In the genomic region with DNA sequence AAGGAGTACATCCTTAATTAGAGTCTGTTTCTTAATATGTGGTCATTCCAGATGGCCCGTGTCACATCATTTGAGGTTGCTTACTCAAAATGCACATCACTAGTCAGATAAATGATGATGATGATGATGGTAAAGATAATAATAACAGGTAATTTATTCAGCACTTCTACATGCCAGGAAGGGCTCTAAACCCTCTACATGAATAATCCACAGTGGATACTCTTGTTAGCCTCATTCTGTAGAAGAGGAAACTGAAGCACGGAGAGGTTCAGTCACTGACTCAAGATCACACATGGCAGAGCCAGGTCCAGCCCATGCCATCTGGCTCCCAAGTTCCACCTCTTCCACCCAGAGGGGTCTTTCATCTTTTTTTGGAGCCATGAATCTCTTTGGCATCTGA, we compare ENCODE assay signal across 19 cellular contexts. TPM values are rescaled to one million over a fixed set of nuclear protein-coding genes. Genes with fewer than 3 reads are reported as not detected.
DNase-seq lines count a peak whose midpoint lies in the region; ATAC-seq and TF ChIP-seq lines count a peak whose summit lies in the region.
"Had no signal": no experiment of that assay in that cellular context is flagged by ENCODE, and none has a peak within 500 bp of the region (broad histone marks: within the 10 kb centered on the region; RNA-seq: fewer than 3 reads in every experiment).

No MANE protein-coding gene starts in this region.

- H3K4me1 ChIP-seq in stomach: peaks cover 40 to 72% (median 57%) of the 10 kb centered on the region in 4 donors

- no peak for ATAC-seq in GM18511 (IDR thresholded peaks at IDR 0.05; ENCODE audit: unreplicated experiment)

- TF ChIP-seq POLR2A in stomach (IDR thresholded peaks at IDR 0.05): no peak

- CTCF ChIA-PET in AG04450 (lab: Charles Lee): interaction anchor here (12.2 kb wide), 1 partner anchor 9 kb away, joined by 83 read pairs; no protein-coding TSS in a partner anchor

- TF ChIP-seq EP300 in stomach (IDR thresholded peaks at IDR 0.05): no peak

- TF ChIP-seq CTCF in AG04450 (IDR thresholded peaks at IDR 0.05; ENCODE audit: low read depth, low read length) (no peak), fibroblast of mammary gland (conservative IDR thresholded peaks at IDR 0.05; ENCODE audit: control insufficient read depth, insufficient read depth, low read depth, low read length) (no peak), stomach (IDR thresholded peaks at IDR 0.05) (no peak), coronary artery (IDR thresholded peaks at IDR 0.05) (no peak)

- intact Hi-C loops in stomach (cut with DNase I; ENCODE audit: low total_unique reads): no loop called here

- DNase-seq in AG04450 (ENCODE audit: low read depth, low spot score): no peak
- peak; percentile 55 to 76 for DNase-seq in NCI-H524 (lab: John Stamatoyannopoulos, UW)
- DNase-seq in fibroblast of mammary gland (ENCODE audit: low read depth): peak; percentile 79
- no peak for DNase-seq in stomach
- no peak for DNase-seq in SIG-M5 (lab: John Stamatoyannopoulos, UW)
- DNase-seq in mesenteric fat pad (ENCODE audit: low spot score): no peak
- no peak for DNase-seq in coronary artery (ENCODE audit: low spot score)
- DNase-seq: activated CD4-positive, alpha-beta memory T cell treated with anti-CD3 and anti-CD28 coated beads for 36 hours; activated CD4-positive, CD25-positive, alpha-beta regulatory T cell; activated effector memory CD4-positive, alpha-beta T cell treated with anti-CD3 and anti-CD28 coated beads, Interleukin-2, amount 50 U/mL, for 16 hours; cortex of kidney; NCI-H526 treated with DMSO at 0.1 percent for 48 hours; stimulated activated naive B cell treated with anti-CD40 and anti-IgM and Interleukin-4, amounts not matched to agents 10 μg/mL and 1 μg/mL and 100 μg/mL, for 72 hours; upper lobe of left lung had no signal

- peaks cover 0 to 7% (median 0%) of the 10 kb centered on the region in 4 donors for H3K36me3 ChIP-seq in stomach
- H3K36me3 ChIP-seq: neural progenitor cell, upper lobe of left lung had no signal

- no peaks in the 10 kb centered on the region for H3K27me3 ChIP-seq in AG04450 (ENCODE audit: control insufficient read depth, insufficient read depth, low read length)
- H3K27me3 ChIP-seq in stomach: no peaks in the 10 kb centered on the region
- H3K27me3 ChIP-seq: hepatocyte, neural progenitor cell, upper lobe of left lung had no signal

- POLR2A ChIA-PET in AG04450 (lab: Yijun Ruan, JAX): no interaction called here

- H3K27ac ChIP-seq in AG04450 (ENCODE audit: low read depth, low read length) (peak overlapping the region; percentile 32), stomach (peak overlapping the region in 4 of 5 donors; percentile 73 to 94 (median 80)), coronary artery (peak overlapping the region in 1 of 2 donors; percentile 81)
- H3K27ac ChIP-seq: hepatocyte, neural progenitor cell had no signal

- H3K9me3 ChIP-seq in AG04450 (ENCODE audit: control insufficient read depth, insufficient read depth, low read length) (no peaks in the 10 kb centered on the region; the same call in 1 of the 2 replicates), stomach (no peaks in the 10 kb centered on the region)
- H3K9me3 ChIP-seq: upper lobe of left lung had no signal

- no peak overlapping the region for H3K4me3 ChIP-seq in AG04450 (ENCODE audit: low read depth, low read length)
- H3K4me3 ChIP-seq in fibroblast of mammary gland (ENCODE audit: control insufficient read depth, low read depth, low read length): no peak overlapping the region
- H3K4me3 ChIP-seq in stomach: no peak overlapping the region
- H3K4me3 ChIP-seq in coronary artery: no peak overlapping the region
- H3K4me3 ChIP-seq: hepatocyte, neural progenitor cell, skin epidermis, upper lobe of left lung had no signal

- 65 to 84% (median 82%) methylated on average over 2 of the region's 2 CpGs for WGBS in stomach, 5 donors

RNA-seq across cellular contexts. Expression of a gene that starts 11.7 kb away (rescaled TPM):
- polyA plus RNA-seq in AG04450 (2011; rRNA removed) (39.1 and 39.8 TPM in 2 replicates), stomach (10 to 100 TPM in 1 of 3 donors, 1 to 10 TPM in 2; 6.7 to 15.8 (median 7.4) TPM)
- polyA minus RNA-seq in AG04450 (2011; rRNA and poly(A)+ RNA removed): 56.8 and 58.2 TPM in 2 replicates
- total RNA-seq in stomach (10 to 100 TPM in 4 of 5 donors, 1 to 10 TPM in 1; 7.2 to 63.0 (median 35.1) TPM), mesenteric fat pad (56.6 TPM)
- polyA plus RNA-seq: IgD-negative memory B cell had no signal

Comparison
In these comparisons a context has a peak if more than half of its experiments do, and no peak if none do; other contexts are left out.
1. DNase-seq: peak in NCI-H524 (2 of 2) and fibroblast of mammary gland (single experiment); none in AG04450 (single experiment), stomach (single experiment), SIG-M5 (single experiment), mesenteric fat pad (single experiment) and coronary artery (single experiment).